ENCODE assay signal across 34 cellular contexts in the genomic region with DNA sequence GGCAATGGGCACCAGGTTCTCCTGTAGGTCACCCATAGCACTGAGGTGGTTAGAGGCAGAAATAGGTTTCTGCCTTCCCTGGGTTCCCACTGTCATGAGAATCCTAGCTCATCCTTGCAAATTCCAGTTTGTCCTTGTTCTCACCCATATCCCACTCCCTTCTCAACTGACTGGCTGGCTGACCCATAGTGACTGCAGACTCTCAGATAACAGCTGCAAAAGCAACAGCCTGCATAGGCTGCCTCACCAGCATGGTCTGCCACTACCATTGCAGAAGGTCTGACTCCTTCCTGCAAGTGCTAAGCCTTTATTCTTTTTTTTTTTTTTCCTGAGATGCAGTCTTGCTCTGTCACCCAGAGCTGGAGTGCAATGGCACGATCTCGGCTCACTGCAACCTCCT.
"Had no signal": no experiment of that assay in that cellular context is flagged by ENCODE, and none has a peak within 500 bp of the region (broad histone marks: within the 10 kb centered on the region; RNA-seq: fewer than 3 reads in every experiment).

No MANE protein-coding gene starts in this region.

- H3K27ac ChIP-seq: cardiac muscle cell, Peyer's patch, WERI-Rb-1 had no signal

- H3K36me3 ChIP-seq: cardiac muscle cell, Peyer's patch, WERI-Rb-1 had no signal

- H3K9me3 Mint-ChIP-seq: activated CD4-positive, alpha-beta memory T cell treated with anti-CD3 and anti-CD28 coated beads, Interleukin-2, amount 10 ng/mL, durations not matched to agents 7 days and 5 days; activated naive CD4-positive, alpha-beta T cell treated with anti-CD3 and anti-CD28 coated beads, Interleukin-2, amount 10 ng/mL, durations not matched to agents 7 days and 5 days had no signal

- H3K9me3 ChIP-seq: Peyer's patch had no signal

- H3K4me3 ChIP-seq: cardiac muscle cell, Peyer's patch had no signal

- H3K27ac Mint-ChIP-seq: activated CD4-positive, alpha-beta memory T cell treated with anti-CD3 and anti-CD28 coated beads, Interleukin-2, amount 10 ng/mL, durations not matched to agents 7 days and 5 days; activated CD8-positive, alpha-beta memory T cell treated with anti-CD3 and anti-CD28 coated beads, Interleukin-2, amount 10 ng/mL, durations not matched to agents 7 days and 5 days; activated naive CD4-positive, alpha-beta T cell treated with anti-CD3 and anti-CD28 coated beads, Interleukin-2, amount 10 ng/mL, durations not matched to agents 7 days and 5 days; activated naive CD8-positive, alpha-beta T cell; activated naive CD8-positive, alpha-beta T cell treated with anti-CD3 and anti-CD28 coated beads, Interleukin-2, amount 50 U/mL, for 24 hours had no signal

- DNase-seq: activated CD4-positive, alpha-beta memory T cell treated with anti-CD3 and anti-CD28 coated beads, Interleukin-2, amount 10 ng/mL, durations not matched to agents 7 days and 5 days; activated CD4-positive, alpha-beta T cell treated with anti-CD3 and anti-CD28 coated beads for 1 hour; activated CD4-positive, alpha-beta T cell treated with anti-CD3 and anti-CD28 coated beads for 48 hours; activated CD4-positive, CD25-positive, alpha-beta regulatory T cell; activated CD8-positive, alpha-beta memory T cell treated with anti-CD3 and anti-CD28 coated beads for 24 hours; activated CD8-positive, alpha-beta memory T cell treated with anti-CD3 and anti-CD28 coated beads, Interleukin-2, amount 10 ng/mL, durations not matched to agents 7 days and 5 days; activated CD8-positive, alpha-beta memory T cell treated with anti-CD3 and anti-CD28 coated beads, Interleukin-2, amount 50 U/mL, for 48 hours; activated effector memory CD4-positive, alpha-beta T cell treated with Interleukin-2 at 50 U/mL for 16 hours; activated naive CD4-positive, alpha-beta T cell treated with anti-CD3 and anti-CD28 coated beads, Interleukin-2, amount 10 ng/mL, durations not matched to agents 7 days and 5 days; activated naive CD8-positive, alpha-beta T cell treated with anti-CD3 and anti-CD28 coated beads, Interleukin-2, amount 50 U/mL, for 24 hours; activated T-cell treated with anti-CD3 and anti-CD28 coated beads, Interleukin-2, amount 50 U/mL, for 48 hours; amniotic stem cell; aorta; Kasumi-1; KG1; MM.1S; MV-4-11; NCI-H1092; NCI-H1436 treated with DMSO at 0.1 percent for 48 hours; NCI-H1694 treated with DMSO at 0.1 percent for 48 hours; NCI-H2029 treated with DMSO at 0.1 percent for 48 hours; NCI-H2107; NCI-H2171; NCI-H510A treated with DMSO at 0.1 percent for 48 hours; NCI-H526 treated with DMSO at 0.1 percent for 48 hours; NK-92 treated with Interleukin-12 subunit alpha and Interleukin-12 subunit beta, amount 100 ng/mL, for 24 hours; PC-3; Peyer's patch; RPMI8226; SIG-M5; T1000; WERI-Rb-1 had no signal

- H3K4me1 ChIP-seq: Peyer's patch had no signal

- H3K27me3 Mint-ChIP-seq: activated CD4-positive, alpha-beta memory T cell treated with anti-CD3 and anti-CD28 coated beads, Interleukin-2, amount 10 ng/mL, durations not matched to agents 7 days and 5 days; activated CD8-positive, alpha-beta memory T cell treated with anti-CD3 and anti-CD28 coated beads, Interleukin-2, amount 10 ng/mL, durations not matched to agents 7 days and 5 days; activated naive CD4-positive, alpha-beta T cell treated with anti-CD3 and anti-CD28 coated beads, Interleukin-2, amount 10 ng/mL, durations not matched to agents 7 days and 5 days; activated naive CD8-positive, alpha-beta T cell; activated naive CD8-positive, alpha-beta T cell treated with anti-CD3 and anti-CD28 coated beads, Interleukin-2, amount 50 U/mL, for 24 hours had no signal

- H3K4me3 Mint-ChIP-seq: activated CD4-positive, alpha-beta memory T cell treated with anti-CD3 and anti-CD28 coated beads, Interleukin-2, amount 10 ng/mL, durations not matched to agents 7 days and 5 days; activated CD8-positive, alpha-beta memory T cell treated with anti-CD3 and anti-CD28 coated beads, Interleukin-2, amount 10 ng/mL, durations not matched to agents 7 days and 5 days; activated naive CD4-positive, alpha-beta T cell treated with anti-CD3 and anti-CD28 coated beads, Interleukin-2, amount 10 ng/mL, durations not matched to agents 7 days and 5 days; activated naive CD8-positive, alpha-beta T cell; activated naive CD8-positive, alpha-beta T cell treated with anti-CD3 and anti-CD28 coated beads, Interleukin-2, amount 50 U/mL, for 24 hours had no signal

- H3K4me1 Mint-ChIP-seq: activated CD4-positive, alpha-beta memory T cell treated with anti-CD3 and anti-CD28 coated beads, Interleukin-2, amount 10 ng/mL, durations not matched to agents 7 days and 5 days; activated CD8-positive, alpha-beta memory T cell treated with anti-CD3 and anti-CD28 coated beads, Interleukin-2, amount 10 ng/mL, durations not matched to agents 7 days and 5 days; activated naive CD4-positive, alpha-beta T cell treated with anti-CD3 and anti-CD28 coated beads, Interleukin-2, amount 10 ng/mL, durations not matched to agents 7 days and 5 days; activated naive CD8-positive, alpha-beta T cell treated with anti-CD3 and anti-CD28 coated beads, Interleukin-2, amount 50 U/mL, for 24 hours had no signal

- H3K36me3 Mint-ChIP-seq: activated CD8-positive, alpha-beta memory T cell treated with anti-CD3 and anti-CD28 coated beads, Interleukin-2, amount 10 ng/mL, durations not matched to agents 7 days and 5 days; activated naive CD4-positive, alpha-beta T cell treated with anti-CD3 and anti-CD28 coated beads, Interleukin-2, amount 10 ng/mL, durations not matched to agents 7 days and 5 days had no signal

- H3K27me3 ChIP-seq: cardiac muscle cell, Peyer's patch had no signal
